ENCODE assay signal across 2 cellular contexts in the genomic region with DNA sequence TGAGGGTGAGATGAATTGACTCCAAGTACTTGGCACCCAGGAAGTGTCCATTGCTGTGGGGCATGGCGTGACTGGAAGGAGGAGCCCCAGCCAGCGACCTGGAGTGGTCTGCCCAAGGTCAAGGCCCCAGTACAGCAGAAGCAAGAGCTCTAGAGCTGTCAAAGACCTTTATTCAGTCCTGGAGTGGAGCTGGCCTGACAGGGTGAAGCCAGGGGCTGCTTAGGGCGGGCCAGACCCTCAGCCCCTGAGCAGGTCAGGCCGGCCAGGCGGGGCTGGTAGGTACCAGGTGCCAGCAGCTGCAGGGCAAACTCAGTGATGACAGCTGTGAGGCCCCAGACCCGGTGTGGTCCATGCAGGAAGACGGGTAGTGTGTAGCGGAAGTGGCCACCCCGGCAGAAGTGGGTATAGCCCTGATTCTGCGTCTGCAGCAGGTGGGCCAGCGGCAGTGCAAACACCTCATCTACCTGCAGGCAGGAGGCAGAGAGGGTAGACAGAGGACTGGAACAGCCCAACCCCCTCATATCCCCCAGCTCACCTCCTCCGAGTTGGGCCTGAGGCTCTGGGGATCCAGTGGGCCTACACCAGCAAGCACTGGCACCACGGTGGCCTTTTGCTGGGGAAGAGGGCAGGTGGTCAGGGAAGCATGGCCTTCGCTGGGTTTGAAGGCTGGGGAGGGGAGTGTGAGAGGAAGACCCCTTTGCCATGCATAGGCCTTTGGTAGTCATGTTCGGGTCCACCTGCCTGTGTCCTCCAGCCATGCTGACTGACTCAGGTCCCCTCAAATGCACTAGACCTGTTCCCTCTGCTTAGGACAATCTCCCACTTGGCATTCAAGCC.
TF ChIP-seq lines count a peak whose summit lies in the region.

No MANE protein-coding gene starts in this region.

TF ChIP-seq in WTC11, 78 proteins besides CTCF, POLR2A, EP300 and RAD21:
- TF ChIP-seq NR1H2 (CRISPR knock-in tag; IDR thresholded peaks at IDR 0.05) (no peak), ZNF317 (CRISPR knock-in tag; IDR thresholded peaks at IDR 0.05; ENCODE audit: borderline replicate concordance, low read depth) (no peak), ATF1 (CRISPR knock-in tag; IDR thresholded peaks at IDR 0.05) (no peak), ZNF671 (CRISPR knock-in tag; IDR thresholded peaks at IDR 0.05) (no peak), KAT7 (CRISPR knock-in tag; IDR thresholded peaks at IDR 0.05; ENCODE audit: borderline replicate concordance) (no peak), GRHL2 (CRISPR knock-in tag; IDR thresholded peaks at IDR 0.05; ENCODE audit: insufficient replicate concordance, severe bottlenecking) (no peak), EMX1 (CRISPR knock-in tag; IDR thresholded peaks at IDR 0.05) (no peak), FOXP1 (CRISPR knock-in tag; IDR thresholded peaks at IDR 0.05; ENCODE audit: borderline replicate concordance) (no peak)
- TF ChIP-seq, protein P1, sequence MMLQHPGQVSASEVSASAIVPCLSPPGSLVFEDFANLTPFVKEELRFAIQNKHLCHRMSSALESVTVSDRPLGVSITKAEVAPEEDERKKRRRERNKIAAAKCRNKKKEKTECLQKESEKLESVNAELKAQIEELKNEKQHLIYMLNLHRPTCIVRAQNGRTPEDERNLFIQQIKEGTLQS (CRISPR knock-in tag; conservative IDR thresholded peaks at IDR 0.05) = no peak
- TF ChIP-seq, protein P2, sequence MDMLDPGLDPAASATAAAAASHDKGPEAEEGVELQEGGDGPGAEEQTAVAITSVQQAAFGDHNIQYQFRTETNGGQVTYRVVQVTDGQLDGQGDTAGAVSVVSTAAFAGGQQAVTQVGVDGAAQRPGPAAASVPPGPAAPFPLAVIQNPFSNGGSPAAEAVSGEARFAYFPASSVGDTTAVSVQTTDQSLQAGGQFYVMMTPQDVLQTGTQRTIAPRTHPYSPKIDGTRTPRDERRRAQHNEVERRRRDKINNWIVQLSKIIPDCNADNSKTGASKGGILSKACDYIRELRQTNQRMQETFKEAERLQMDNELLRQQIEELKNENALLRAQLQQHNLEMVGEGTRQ (CRISPR knock-in tag; IDR thresholded peaks at IDR 0.05) = no peak
- TF ChIP-seq, protein P3, sequence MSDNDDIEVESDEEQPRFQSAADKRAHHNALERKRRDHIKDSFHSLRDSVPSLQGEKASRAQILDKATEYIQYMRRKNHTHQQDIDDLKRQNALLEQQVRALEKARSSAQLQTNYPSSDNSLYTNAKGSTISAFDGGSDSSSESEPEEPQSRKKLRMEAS (CRISPR knock-in tag; IDR thresholded peaks at IDR 0.05) = no peak
- TF ChIP-seq, protein P4, sequence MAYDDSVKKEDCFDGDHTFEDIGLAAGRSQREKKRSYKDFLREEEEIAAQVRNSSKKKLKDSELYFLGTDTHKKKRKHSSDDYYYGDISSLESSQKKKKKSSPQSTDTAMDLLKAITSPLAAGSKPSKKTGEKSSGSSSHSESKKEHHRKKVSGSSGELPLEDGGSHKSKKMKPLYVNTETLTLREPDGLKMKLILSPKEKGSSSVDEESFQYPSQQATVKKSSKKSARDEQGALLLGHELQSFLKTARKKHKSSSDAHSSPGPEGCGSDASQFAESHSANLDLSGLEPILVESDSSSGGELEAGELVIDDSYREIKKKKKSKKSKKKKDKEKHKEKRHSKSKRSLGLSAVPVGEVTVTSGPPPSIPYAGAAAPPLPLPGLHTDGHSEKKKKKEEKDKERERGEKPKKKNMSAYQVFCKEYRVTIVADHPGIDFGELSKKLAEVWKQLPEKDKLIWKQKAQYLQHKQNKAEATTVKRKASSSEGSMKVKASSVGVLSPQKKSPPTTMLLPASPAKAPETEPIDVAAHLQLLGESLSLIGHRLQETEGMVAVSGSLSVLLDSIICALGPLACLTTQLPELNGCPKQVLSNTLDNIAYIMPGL (CRISPR knock-in tag; IDR thresholded peaks at IDR 0.05) = no peak
- TF ChIP-seq, protein P5, sequence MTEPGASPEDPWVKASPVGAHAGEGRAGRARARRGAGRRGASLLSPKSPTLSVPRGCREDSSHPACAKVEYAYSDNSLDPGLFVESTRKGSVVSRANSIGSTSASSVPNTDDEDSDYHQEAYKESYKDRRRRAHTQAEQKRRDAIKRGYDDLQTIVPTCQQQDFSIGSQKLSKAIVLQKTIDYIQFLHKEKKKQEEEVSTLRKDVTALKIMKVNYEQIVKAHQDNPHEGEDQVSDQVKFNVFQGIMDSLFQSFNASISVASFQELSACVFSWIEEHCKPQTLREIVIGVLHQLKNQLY (CRISPR knock-in tag; IDR thresholded peaks at IDR 0.05) = no peak
- TF ChIP-seq, protein P6, sequence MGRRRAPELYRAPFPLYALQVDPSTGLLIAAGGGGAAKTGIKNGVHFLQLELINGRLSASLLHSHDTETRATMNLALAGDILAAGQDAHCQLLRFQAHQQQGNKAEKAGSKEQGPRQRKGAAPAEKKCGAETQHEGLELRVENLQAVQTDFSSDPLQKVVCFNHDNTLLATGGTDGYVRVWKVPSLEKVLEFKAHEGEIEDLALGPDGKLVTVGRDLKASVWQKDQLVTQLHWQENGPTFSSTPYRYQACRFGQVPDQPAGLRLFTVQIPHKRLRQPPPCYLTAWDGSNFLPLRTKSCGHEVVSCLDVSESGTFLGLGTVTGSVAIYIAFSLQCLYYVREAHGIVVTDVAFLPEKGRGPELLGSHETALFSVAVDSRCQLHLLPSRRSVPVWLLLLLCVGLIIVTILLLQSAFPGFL (CRISPR knock-in tag; IDR thresholded peaks at IDR 0.05; ENCODE audit: borderline replicate concordance) = no peak

TF ChIP-seq in HepG2, 621 proteins besides CTCF, POLR2A, EP300 and RAD21:
- TF ChIP-seq, protein P7, sequence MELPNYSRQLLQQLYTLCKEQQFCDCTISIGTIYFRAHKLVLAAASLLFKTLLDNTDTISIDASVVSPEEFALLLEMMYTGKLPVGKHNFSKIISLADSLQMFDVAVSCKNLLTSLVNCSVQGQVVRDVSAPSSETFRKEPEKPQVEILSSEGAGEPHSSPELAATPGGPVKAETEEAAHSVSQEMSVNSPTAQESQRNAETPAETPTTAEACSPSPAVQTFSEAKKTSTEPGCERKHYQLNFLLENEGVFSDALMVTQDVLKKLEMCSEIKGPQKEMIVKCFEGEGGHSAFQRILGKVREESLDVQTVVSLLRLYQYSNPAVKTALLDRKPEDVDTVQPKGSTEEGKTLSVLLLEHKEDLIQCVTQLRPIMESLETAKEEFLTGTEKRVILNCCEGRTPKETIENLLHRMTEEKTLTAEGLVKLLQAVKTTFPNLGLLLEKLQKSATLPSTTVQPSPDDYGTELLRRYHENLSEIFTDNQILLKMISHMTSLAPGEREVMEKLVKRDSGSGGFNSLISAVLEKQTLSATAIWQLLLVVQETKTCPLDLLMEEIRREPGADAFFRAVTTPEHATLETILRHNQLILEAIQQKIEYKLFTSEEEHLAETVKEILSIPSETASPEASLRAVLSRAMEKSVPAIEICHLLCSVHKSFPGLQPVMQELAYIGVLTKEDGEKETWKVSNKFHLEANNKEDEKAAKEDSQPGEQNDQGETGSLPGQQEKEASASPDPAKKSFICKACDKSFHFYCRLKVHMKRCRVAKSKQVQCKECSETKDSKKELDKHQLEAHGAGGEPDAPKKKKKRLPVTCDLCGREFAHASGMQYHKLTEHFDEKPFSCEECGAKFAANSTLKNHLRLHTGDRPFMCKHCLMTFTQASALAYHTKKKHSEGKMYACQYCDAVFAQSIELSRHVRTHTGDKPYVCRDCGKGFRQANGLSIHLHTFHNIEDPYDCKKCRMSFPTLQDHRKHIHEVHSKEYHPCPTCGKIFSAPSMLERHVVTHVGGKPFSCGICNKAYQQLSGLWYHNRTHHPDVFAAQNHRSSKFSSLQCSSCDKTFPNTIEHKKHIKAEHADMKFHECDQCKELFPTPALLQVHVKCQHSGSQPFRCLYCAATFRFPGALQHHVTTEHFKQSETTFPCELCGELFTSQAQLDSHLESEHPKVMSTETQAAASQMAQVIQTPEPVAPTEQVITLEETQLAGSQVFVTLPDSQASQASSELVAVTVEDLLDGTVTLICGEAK (IDR thresholded peaks at IDR 0.05) = no peak
- TF ChIP-seq, protein P7 (CRISPR knock-in tag; IDR thresholded peaks at IDR 0.05) = no peak
- no peak for TF ChIP-seq AGO1 (IDR thresholded peaks at IDR 0.05; ENCODE audit: low read depth, low read length, poor library complexity, severe bottlenecking)
- no peak for TF ChIP-seq GFI1 (CRISPR knock-in tag; IDR thresholded peaks at IDR 0.05; ENCODE audit: borderline replicate concordance)
- no peak for TF ChIP-seq KLF11 (CRISPR knock-in tag; IDR thresholded peaks at IDR 0.05)
- TF ChIP-seq, protein P8, sequence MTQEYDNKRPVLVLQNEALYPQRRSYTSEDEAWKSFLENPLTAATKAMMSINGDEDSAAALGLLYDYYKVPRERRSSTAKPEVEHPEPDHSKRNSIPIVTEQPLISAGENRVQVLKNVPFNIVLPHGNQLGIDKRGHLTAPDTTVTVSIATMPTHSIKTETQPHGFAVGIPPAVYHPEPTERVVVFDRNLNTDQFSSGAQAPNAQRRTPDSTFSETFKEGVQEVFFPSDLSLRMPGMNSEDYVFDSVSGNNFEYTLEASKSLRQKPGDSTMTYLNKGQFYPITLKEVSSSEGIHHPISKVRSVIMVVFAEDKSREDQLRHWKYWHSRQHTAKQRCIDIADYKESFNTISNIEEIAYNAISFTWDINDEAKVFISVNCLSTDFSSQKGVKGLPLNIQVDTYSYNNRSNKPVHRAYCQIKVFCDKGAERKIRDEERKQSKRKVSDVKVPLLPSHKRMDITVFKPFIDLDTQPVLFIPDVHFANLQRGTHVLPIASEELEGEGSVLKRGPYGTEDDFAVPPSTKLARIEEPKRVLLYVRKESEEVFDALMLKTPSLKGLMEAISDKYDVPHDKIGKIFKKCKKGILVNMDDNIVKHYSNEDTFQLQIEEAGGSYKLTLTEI (CRISPR knock-in tag; conservative IDR thresholded peaks at IDR 0.05) = no peak
- TF ChIP-seq, protein P9, sequence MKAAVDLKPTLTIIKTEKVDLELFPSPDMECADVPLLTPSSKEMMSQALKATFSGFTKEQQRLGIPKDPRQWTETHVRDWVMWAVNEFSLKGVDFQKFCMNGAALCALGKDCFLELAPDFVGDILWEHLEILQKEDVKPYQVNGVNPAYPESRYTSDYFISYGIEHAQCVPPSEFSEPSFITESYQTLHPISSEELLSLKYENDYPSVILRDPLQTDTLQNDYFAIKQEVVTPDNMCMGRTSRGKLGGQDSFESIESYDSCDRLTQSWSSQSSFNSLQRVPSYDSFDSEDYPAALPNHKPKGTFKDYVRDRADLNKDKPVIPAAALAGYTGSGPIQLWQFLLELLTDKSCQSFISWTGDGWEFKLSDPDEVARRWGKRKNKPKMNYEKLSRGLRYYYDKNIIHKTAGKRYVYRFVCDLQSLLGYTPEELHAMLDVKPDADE (CRISPR knock-in tag; IDR thresholded peaks at IDR 0.05) = no peak
- TF ChIP-seq ZNF577 (CRISPR knock-in tag; IDR thresholded peaks at IDR 0.05; ENCODE audit: borderline replicate concordance, low read depth) = no peak
- no peak for TF ChIP-seq NFIC (IDR thresholded peaks at IDR 0.05; ENCODE audit: low read length)
- no peak for TF ChIP-seq PLRG1 (conservative IDR thresholded peaks at IDR 0.05)
- TF ChIP-seq ZNF143 (CRISPR knock-in tag; IDR thresholded peaks at IDR 0.05) = no peak
- no peak for TF ChIP-seq ZNF296 (CRISPR knock-in tag; conservative IDR thresholded peaks at IDR 0.05)
